ENCODE assay signal across 1 cellular context in genomic region chr9:83830426-83831071, GRCh38. TPM values are rescaled to one million over a fixed set of nuclear protein-coding genes. Genes with fewer than 3 reads are reported as not detected.
"Had no signal": no experiment of that assay in that cellular context is flagged by ENCODE, and none has a peak within 500 bp of the region (broad histone marks: within the 10 kb centered on the region; RNA-seq: fewer than 3 reads in every experiment).

No MANE protein-coding gene starts in this region.

RNA-seq across cellular contexts. Expression of gene GKAP1, which starts 13.0 kb away (rescaled TPM):
- total RNA-seq: ascending aorta had no signal
